In the genomic region with DNA sequence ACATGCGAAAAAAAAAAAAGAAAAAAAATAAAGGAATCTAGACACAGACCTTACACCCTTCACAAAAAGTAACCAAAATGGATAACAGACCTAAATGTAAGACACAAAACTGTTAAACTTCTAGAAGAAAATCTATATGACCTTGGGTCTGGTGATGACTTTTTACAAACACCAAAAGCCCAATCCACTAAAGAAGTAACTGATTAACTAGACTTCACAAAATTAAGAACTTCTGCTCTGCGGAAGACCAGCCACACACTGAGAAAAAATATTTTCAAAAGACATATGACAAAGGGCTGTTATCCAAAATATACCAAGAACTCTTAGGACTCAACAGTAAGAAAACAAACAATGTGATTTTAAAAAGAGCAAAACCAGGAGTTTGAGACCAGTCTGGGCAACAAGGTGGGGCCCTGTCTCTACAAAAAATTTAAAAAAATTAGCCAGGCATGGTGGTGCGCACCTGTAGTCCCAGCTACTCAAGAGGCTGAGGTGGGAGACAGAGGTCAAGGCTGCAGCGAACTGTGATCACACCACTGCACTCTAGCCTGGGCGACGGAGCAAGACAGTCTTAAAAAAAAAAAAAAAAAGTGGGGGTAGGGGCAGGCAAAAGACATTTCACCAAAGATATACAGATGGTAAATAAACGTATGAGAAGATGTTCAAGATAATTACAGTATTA, we compare ENCODE assay signal across 19 cellular contexts.
"Had no signal": no experiment of that assay in that cellular context is flagged by ENCODE, and none has a peak within 500 bp of the region (broad histone marks: within the 10 kb centered on the region; RNA-seq: fewer than 3 reads in every experiment).

No MANE protein-coding gene starts in this region.

- H3K27ac ChIP-seq: breast epithelium, pancreas, SJSA1, testis, upper lobe of right lung, WERI-Rb-1 had no signal

- H3K4me3 Mint-ChIP-seq: activated naive CD8-positive, alpha-beta T cell; neural crest cell; stimulated activated naive CD8-positive, alpha-beta T cell treated with anti-CD3 and anti-CD28 coated beads, Interleukin-15, Interleukin-2, amounts not matched to agents 100 ng/mL and 50 ng/mL, for 24 hours; T-helper 2 cell treated with Interferon-gamma antibody and Interleukin-4, amounts not matched to agents 5 μg/mL and 100 μg/mL, for 36 hours had no signal

- H3K27me3 Mint-ChIP-seq: activated naive CD8-positive, alpha-beta T cell; stimulated activated naive CD8-positive, alpha-beta T cell treated with anti-CD3 and anti-CD28 coated beads, Interleukin-15, Interleukin-2, amounts not matched to agents 100 ng/mL and 50 ng/mL, for 24 hours had no signal

- DNase-seq: activated CD4-positive, alpha-beta T cell treated with anti-CD3 and anti-CD28 coated beads for 48 hours; activated effector memory CD4-positive, alpha-beta T cell treated with Interleukin-2 at 50 U/mL for 16 hours; activated T-cell treated with anti-CD3 and anti-CD28 coated beads for 4 hours; aorta; glutamatergic neuron; pancreas; right cardiac atrium; stimulated activated CD4-positive, alpha-beta T cell treated with anti-CD3 and anti-CD28 coated beads, Interleukin-12 subunit alpha, Interleukin-12 subunit beta, amount 100 ng/mL, for 4 hours; SW 1271; testis; upper lobe of right lung; WERI-Rb-1 had no signal

- H3K4me1 ChIP-seq: breast epithelium, SJSA1, testis, upper lobe of right lung had no signal

- H3K36me3 ChIP-seq: breast epithelium had no signal

- H3K9me3 ChIP-seq: breast epithelium, pancreas, SJSA1, testis, upper lobe of right lung had no signal

- ATAC-seq: esophagus mucosa, right cardiac atrium, upper lobe of right lung had no signal

- H3K27me3 ChIP-seq: breast epithelium, pancreas, SJSA1, testis, upper lobe of right lung had no signal

- H3K4me3 ChIP-seq: breast epithelium, pancreas, SJSA1, testis, upper lobe of right lung had no signal

- H3K27ac Mint-ChIP-seq: activated naive CD8-positive, alpha-beta T cell; stimulated activated naive CD8-positive, alpha-beta T cell treated with anti-CD3 and anti-CD28 coated beads, Interleukin-15, Interleukin-2, amounts not matched to agents 100 ng/mL and 50 ng/mL, for 24 hours; T-helper 2 cell treated with Interferon-gamma antibody and Interleukin-4, amounts not matched to agents 5 μg/mL and 100 μg/mL, for 36 hours had no signal

- H3K9me3 Mint-ChIP-seq: neural crest cell; stimulated activated naive CD8-positive, alpha-beta T cell treated with anti-CD3 and anti-CD28 coated beads, Interleukin-15, Interleukin-2, amounts not matched to agents 100 ng/mL and 50 ng/mL, for 24 hours; T-helper 2 cell treated with Interferon-gamma antibody and Interleukin-4, amounts not matched to agents 5 μg/mL and 100 μg/mL, for 36 hours had no signal
